Comparison of ENCODE assay signal across 8 cellular contexts in genomic region chr13:76903544-76904162, GRCh38. TPM values are rescaled to one million over a fixed set of nuclear protein-coding genes. Genes with fewer than 3 reads are reported as not detected.
DNase-seq lines count a peak whose midpoint lies in the region; ATAC-seq and TF ChIP-seq lines count a peak whose summit lies in the region.

No MANE protein-coding gene starts in this region.

- DNase-seq in BE2C (peak; percentile 69), NCI-H345 (lab: John Stamatoyannopoulos, UW) (peak; percentile 76), chondrocyte (ENCODE audit: low spot score) (no peak)
- DNase-seq in activated CD4-positive, alpha-beta T cell treated with anti-CD3 and anti-CD28 coated beads for 1 hour, result peak; percentile 55
- DNase-seq in stimulated activated CD8-positive, alpha-beta memory T cell treated with anti-CD3 and anti-CD28 coated beads, Interleukin-12 subunit alpha, Interleukin-12 subunit beta, amount 100 ng/mL, for 24 hours (ENCODE audit: extremely low read depth), result peak; percentile 24

- H3K36me3 Mint-ChIP-seq in chondrocyte (ENCODE audit: low read depth), result peaks cover 7% of the 10 kb centered on the region

- TF ChIP-seq RAD21 in liver (IDR thresholded peaks at IDR 0.05), result peak; percentile 97 to 98

- H3K36me3 ChIP-seq in BE2C, result no peaks in the 10 kb centered on the region
- no peaks in the 10 kb centered on the region for H3K36me3 ChIP-seq in liver (ENCODE audit: control insufficient read depth in 4 of 4, insufficient read depth in 3 of 4, low read depth in 1 of 4, low read length in 3 of 4)

- H3K4me3 ChIP-seq in BE2C (ENCODE audit: low read depth, low read length) (no peak overlapping the region), liver (ENCODE audit: low read depth in 1 of 3, low read length in 3 of 3) (no peak overlapping the region)

- H3K4me3 Mint-ChIP-seq in chondrocyte (ENCODE audit: unreplicated experiment), result no peak overlapping the region

- H3K4me1 ChIP-seq in BE2C, result no peaks in the 10 kb centered on the region
- no peaks in the 10 kb centered on the region for H3K4me1 ChIP-seq in liver (ENCODE audit: control insufficient read depth in 4 of 4, insufficient read depth in 4 of 4, low read length in 3 of 4)

- TF ChIP-seq CTCF in BE2C (IDR thresholded peaks at IDR 0.05; ENCODE audit: low read depth, low read length) (peak; percentile 100), chondrocyte (IDR thresholded peaks at IDR 0.05) (peak; percentile 100), liver (IDR thresholded peaks at IDR 0.05; ENCODE audit: low read depth, low read length, missing input control) (peak; percentile 98)

- H3K27ac ChIP-seq in liver (ENCODE audit: low read depth in 1 of 2, low read length in 2 of 2), result no peak overlapping the region

- peak; percentile 96 for ATAC-seq in GM19043 (IDR thresholded peaks at IDR 0.05; ENCODE audit: low read depth, unreplicated experiment)
- ATAC-seq in HG03159 (IDR thresholded peaks at IDR 0.05; ENCODE audit: unreplicated experiment), result peak; percentile 99

- peaks cover 12% of the 10 kb centered on the region for H3K9me3 Mint-ChIP-seq in chondrocyte (ENCODE audit: low read depth)

- no peak overlapping the region for H3K27ac Mint-ChIP-seq in chondrocyte (ENCODE audit: unreplicated experiment)

- no peaks in the 10 kb centered on the region for H3K4me1 Mint-ChIP-seq in chondrocyte (ENCODE audit: low read depth)

- H3K27me3 Mint-ChIP-seq in chondrocyte (ENCODE audit: low read depth), result peaks cover 48% of the 10 kb centered on the region

- 25% methylated on average over 3 of the region's 3 CpGs for WGBS in liver

- H3K9ac ChIP-seq in liver (ENCODE audit: low read depth in 1 of 2, low read length in 2 of 2), result no peak overlapping the region

- no peaks in the 10 kb centered on the region for H3K27me3 ChIP-seq in BE2C
- peaks cover 0 to 9% (median 3%) of the 10 kb centered on the region in 4 donors for H3K27me3 ChIP-seq in liver (ENCODE audit: control insufficient read depth in 4 of 4, insufficient read depth in 4 of 4, low read length in 3 of 4)

- no peaks in the 10 kb centered on the region for H3K9me3 ChIP-seq in BE2C
- no peaks in the 10 kb centered on the region for H3K9me3 ChIP-seq in liver (ENCODE audit: control insufficient read depth in 4 of 4, low read length in 3 of 4)

TF ChIP-seq in liver, 16 proteins besides CTCF, POLR2A, EP300 and RAD21:
- no peak for TF ChIP-seq SP1 (IDR thresholded peaks at IDR 0.05)
- no peak for TF ChIP-seq YY1 (IDR thresholded peaks at IDR 0.05)
- TF ChIP-seq HNF4G (IDR thresholded peaks at IDR 0.05), result no peak

RNA-seq across cellular contexts. Expression of gene KCTD12, which starts 17.4 kb away (rescaled TPM):
- 6.0 TPM for polyA plus RNA-seq in BE2C (2012; ENCODE audit: insufficient read depth, insufficient read length, low read depth)
- 33.8 to 49.6 TPM (median 34.1 TPM) in 3 replicates for total RNA-seq in chondrocyte
- total RNA-seq in liver, result 10 to 100 TPM in 1 of 2 donors, 1 to 10 TPM in 1; 8.7 to 14.8 TPM
- 1 to 10 TPM; 1.5 to 4.6 TPM for polyA plus RNA-seq in liver

RNA-seq across cellular contexts. Expression of gene ACOD1, which starts 44.7 kb away (rescaled TPM):
- polyA plus RNA-seq in BE2C (2012; ENCODE audit: insufficient read depth, insufficient read length, low read depth), result not detected
- total RNA-seq in chondrocyte (not detected in 3 replicates), liver (under 1 TPM in 1 of 2 donors, not detected in 1; 0.08 TPM)
- polyA plus RNA-seq in liver, result not detected
